ENCODE assay signal across 8 cellular contexts in the genomic region with DNA sequence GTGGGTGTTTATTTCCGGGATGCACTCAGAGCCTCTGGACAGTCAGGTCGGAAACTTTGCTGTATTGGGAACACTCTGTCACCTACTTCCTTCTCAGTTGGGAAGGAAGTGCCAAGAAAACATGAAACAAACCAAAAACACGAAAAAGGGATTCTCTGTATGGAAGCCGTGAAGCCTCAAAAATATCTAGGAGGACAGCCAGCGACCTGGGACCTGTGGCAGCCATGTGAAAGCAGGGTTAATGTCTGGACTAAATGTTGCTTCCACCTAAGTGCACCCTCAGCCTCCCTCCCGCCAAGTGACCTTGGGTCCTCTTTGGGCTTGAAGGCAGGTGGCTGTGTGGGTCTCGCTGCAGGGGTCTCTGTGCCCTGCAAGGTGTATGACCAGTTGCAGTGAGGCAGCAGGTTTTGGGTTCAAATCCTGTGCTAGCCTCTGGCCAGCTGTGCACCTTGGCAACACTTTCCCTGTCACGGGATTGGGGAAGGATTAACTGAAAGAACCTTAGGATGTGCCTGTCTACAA. TPM values are rescaled to one million over a fixed set of nuclear protein-coding genes. Genes with fewer than 3 reads are reported as not detected.
A peak's percentile ranks its signal among the peaks of the same experiment; 100 is the strongest.
DNase-seq lines count a peak whose midpoint lies in the region; ATAC-seq and TF ChIP-seq lines count a peak whose summit lies in the region.

No MANE protein-coding gene starts in this region.

- no CpG with 5 or more reads among the region's 8 CpGs for WGBS in H9 (ENCODE audit: extremely low coverage, insufficient read length, low lambda C conversion rate)

- H3K9ac ChIP-seq in H9 (ENCODE audit: extremely low read depth, insufficient read length, low read length): peak overlapping the region; percentile 68

- H2BK12ac ChIP-seq in H9 (ENCODE audit: insufficient read length, low read depth, low read length): no peak overlapping the region

- H2BK20ac ChIP-seq in H9 (ENCODE audit: low read depth, low read length, poor library complexity, severe bottlenecking): no peak overlapping the region

- H3K4ac ChIP-seq in H9 (ENCODE audit: low read depth, low read length): no peak overlapping the region

- H3K4me2 ChIP-seq in H9 (ENCODE audit: insufficient read depth, insufficient read length, low read length): peak overlapping the region; percentile 84

- H3K4me1 ChIP-seq in H9 (ENCODE audit: insufficient read depth, low read length) (no peaks in the 10 kb centered on the region), foreskin keratinocyte (peaks cover 7% of the 10 kb centered on the region), gastrocnemius medialis (peaks cover 9 to 13% of the 10 kb centered on the region in 2 donors)

- no peak for DNase-seq in H9
- DNase-seq in foreskin keratinocyte: peak in 1 of 2 donors; percentile 18
- DNase-seq in gastrocnemius medialis: no peak
- DNase-seq in stimulated activated naive CD4-positive, alpha-beta T cell (lab: John Stamatoyannopoulos, UW): no peak
- no peak for DNase-seq in GM03348 (ENCODE audit: low spot score)

- no peak overlapping the region for H2BK120ac ChIP-seq in H9 (ENCODE audit: low read depth, low read length, poor library complexity, severe bottlenecking)

- H3K14ac ChIP-seq in H9 (ENCODE audit: insufficient read depth, low read length): peak overlapping the region; percentile 68; the same call in 1 of the 2 replicates

- no peak overlapping the region for H4K5ac ChIP-seq in H9 (ENCODE audit: insufficient read length, low read depth, low read length)

- no peak for TF ChIP-seq CTCF in H9 (conservative IDR thresholded peaks at IDR 0.05)
- no peak for TF ChIP-seq CTCF in VCaP (conservative IDR thresholded peaks at IDR 0.05)
- no peak for TF ChIP-seq CTCF in foreskin keratinocyte (conservative IDR thresholded peaks at IDR 0.05)
- TF ChIP-seq CTCF in gastrocnemius medialis (IDR thresholded peaks at IDR 0.05 in 4 of 5, conservative IDR thresholded peaks at IDR 0.05 in 1 of 5): no peak

- H3K56ac ChIP-seq in H9 (ENCODE audit: insufficient read length, low read depth, low read length): no peak overlapping the region

- peak overlapping the region; percentile 75 to 98 (median 84) for H3K4me3 ChIP-seq in gastrocnemius medialis

- no peaks in the 10 kb centered on the region for H3K9me3 Mint-ChIP-seq in H9

- intact Hi-C loops in gastrocnemius medialis (cut with DNase I; ENCODE audit: low total_unique reads): loop anchor here (1.0 to 2.0 kb wide), 2 partner anchors 42 to 61 kb away; a partner anchor contains a TSS

- no peak overlapping the region for H4K8ac ChIP-seq in H9 (replicated peaks; ENCODE audit: insufficient read length, low read depth, low read length)

- H4K91ac ChIP-seq in H9 (ENCODE audit: insufficient read length, low read depth, low read length): no peak overlapping the region

- no peak overlapping the region for H3K18ac ChIP-seq in H9 (ENCODE audit: insufficient read length, low read depth, low read length)

- H3K27ac ChIP-seq in H9 (ENCODE audit: insufficient read length, low read depth, low read length) (no peak overlapping the region), VCaP (peak overlapping the region; percentile 93), foreskin keratinocyte (peak overlapping the region; percentile 48), gastrocnemius medialis (peak overlapping the region; percentile 95 to 98 (median 96))

- no peaks in the 10 kb centered on the region for H4K20me1 ChIP-seq in H9 (ENCODE audit: control insufficient read depth, insufficient read depth, insufficient read length)

- no peaks in the 10 kb centered on the region; the same call in 1 of the 2 replicates for H3K79me2 ChIP-seq in H9 (ENCODE audit: insufficient read depth, low read length)

- no peak for ATAC-seq in foreskin keratinocyte
- ATAC-seq in gastrocnemius medialis: peak; percentile 3 to 4
- no peak for ATAC-seq in GM21825 (IDR thresholded peaks at IDR 0.05; ENCODE audit: unreplicated experiment)
- no peak for ATAC-seq in GM21723 (IDR thresholded peaks at IDR 0.05; ENCODE audit: unreplicated experiment)

- H3K9me3 ChIP-seq in H9 (ENCODE audit: control insufficient read depth, low read depth, low read length) (no peaks in the 10 kb centered on the region), gastrocnemius medialis (no peaks in the 10 kb centered on the region)

- 0 out of 7 replicates have a peak, but pooled peaks cover 0 to 5% (median 0%) of the 10 kb centered on the region in 3 experiments for H3K36me3 Mint-ChIP-seq in H9 (ENCODE audit: insufficient read depth in 1 of 3, low read depth in 3 of 3)

- H3K36me3 ChIP-seq in gastrocnemius medialis: no peaks in the 10 kb centered on the region

- H2AK5ac ChIP-seq in H9 (ENCODE audit: insufficient read length, low read length): no peak overlapping the region

- peaks cover 7 to 10% of the 10 kb centered on the region in 2 experiments for H3K4me1 Mint-ChIP-seq in H9

- TF ChIP-seq POLR2A in gastrocnemius medialis (IDR thresholded peaks at IDR 0.05): no peak

- no peak overlapping the region for H3K23ac ChIP-seq in H9 (ENCODE audit: insufficient read length, low read depth, low read length)

- peaks cover 13% of the 10 kb centered on the region for H3K23me2 ChIP-seq in H9 (ENCODE audit: insufficient read length, low read depth, low read length, poor library complexity, severe bottlenecking)

- no peak overlapping the region for H2BK5ac ChIP-seq in H9 (ENCODE audit: insufficient read length, low read length)

- H2BK15ac ChIP-seq in H9 (ENCODE audit: low read depth, low read length): no peak overlapping the region

- H3K79me1 ChIP-seq in H9 (ENCODE audit: insufficient read depth, low read depth, low read length, poor library complexity, severe bottlenecking): no peaks in the 10 kb centered on the region

- H3K4me3 Mint-ChIP-seq in H9: peak overlapping the region; percentile 81 to 90

- peak overlapping the region in 2 of 3 experiments; percentile 70 to 72; a peak in 3 of 7 replicates for H3K27ac Mint-ChIP-seq in H9

- H3K27me3 Mint-ChIP-seq in H9 (ENCODE audit: low read depth): no peaks in the 10 kb centered on the region

- in situ Hi-C loops in gastrocnemius medialis (cut with MboI; ENCODE audit: low sequenced_read_pairs in 4 of 4): no loop called here

- no peak overlapping the region for H2AFZ ChIP-seq in H9 (ENCODE audit: low read length)

- H3T11ph ChIP-seq in H9 (ENCODE audit: low read length): no peak overlapping the region

- H3K27me3 ChIP-seq in H9 (ENCODE audit: insufficient read depth, low read length) (no peaks in the 10 kb centered on the region), foreskin keratinocyte (no peaks in the 10 kb centered on the region), gastrocnemius medialis (no peaks in the 10 kb centered on the region)

RNA-seq across cellular contexts. Expression of a gene that starts 0.8 kb away (rescaled TPM):
- total RNA-seq in H9 (2021) (24.2 and 24.3 TPM in 2 replicates), foreskin keratinocyte (20.4 and 22.0 TPM in 2 replicates), gastrocnemius medialis (10 to 100 TPM; 37.9 to 64.5 (median 44.4) TPM)
- polyA plus RNA-seq in foreskin keratinocyte: 8.0 and 8.4 TPM in 2 replicates

RNA-seq across cellular contexts. Expression of a gene that starts 27.1 kb away (rescaled TPM):
- total RNA-seq in H9 (2021) (3.9 and 4.1 TPM in 2 replicates), foreskin keratinocyte (11.9 and 12.5 TPM in 2 replicates), gastrocnemius medialis (10 to 100 TPM; 11.6 to 20.9 (median 17.3) TPM)
- polyA plus RNA-seq in foreskin keratinocyte: 10.2 and 10.8 TPM in 2 replicates

RNA-seq across cellular contexts. Expression of a gene that starts 41.7 kb away (rescaled TPM):
- total RNA-seq in H9 (2021) (61.0 and 65.4 TPM in 2 replicates), foreskin keratinocyte (33.4 and 35.4 TPM in 2 replicates), gastrocnemius medialis (10 to 100 TPM; 18.2 to 25.8 (median 23.5) TPM)
- 26.3 and 27.8 TPM in 2 replicates for polyA plus RNA-seq in foreskin keratinocyte

RNA-seq across cellular contexts. Expression of a gene that starts 51.4 kb away (rescaled TPM):
- total RNA-seq in H9 (2021) (22.9 and 24.0 TPM in 2 replicates), foreskin keratinocyte (58.4 and 69.9 TPM in 2 replicates), gastrocnemius medialis (10 to 100 TPM in 2 of 4 donors, 1 to 10 TPM in 2; 2.3 to 17.3 (median 10.1) TPM)
- polyA plus RNA-seq in foreskin keratinocyte: 47.5 and 64.1 TPM in 2 replicates

Comparison
In these comparisons a context has a peak if more than half of its experiments do, and no peak if none do; other contexts are left out.
1. ATAC-seq: peak in gastrocnemius medialis (2 of 2); none in foreskin keratinocyte (single experiment), GM21825 (single experiment) and GM21723 (single experiment).